ENCODE assay signal across 28 cellular contexts in genomic region chr1:61647142-61647541, GRCh38.
"Had no signal": no experiment of that assay in that cellular context is flagged by ENCODE, and none has a peak within 500 bp of the region (broad histone marks: within the 10 kb centered on the region; RNA-seq: fewer than 3 reads in every experiment).

No MANE protein-coding gene starts in this region.

- H3K4me1 Mint-ChIP-seq: immature natural killer cell; naive thymus-derived CD8-positive, alpha-beta T cell; nephron progenitor cell; neural progenitor cell; stimulated activated memory B cell treated with anti-CD40 and anti-IgM and Interleukin-4, amounts not matched to agents 10 μg/mL and 1 μg/mL and 100 μg/mL, for 72 hours; stimulated activated naive CD8-positive, alpha-beta T cell treated with anti-CD3 and anti-CD28 coated beads, Interleukin-15, amount 100 ng/mL, for 72 hours had no signal

- H3K36me3 Mint-ChIP-seq: immature natural killer cell; naive thymus-derived CD8-positive, alpha-beta T cell; neural progenitor cell; stimulated activated memory B cell treated with anti-CD40 and anti-IgM and Interleukin-4, amounts not matched to agents 10 μg/mL and 1 μg/mL and 100 μg/mL, for 72 hours; type B pancreatic cell had no signal

- H3K9me3 Mint-ChIP-seq: immature natural killer cell; naive thymus-derived CD8-positive, alpha-beta T cell; nephron progenitor cell; neural progenitor cell; stimulated activated memory B cell treated with anti-CD40 and anti-IgM and Interleukin-4, amounts not matched to agents 10 μg/mL and 1 μg/mL and 100 μg/mL, for 72 hours; stimulated activated naive CD8-positive, alpha-beta T cell treated with anti-CD3 and anti-CD28 coated beads, Interleukin-15, amount 100 ng/mL, for 72 hours; type B pancreatic cell had no signal

- H3K4me3 Mint-ChIP-seq: immature natural killer cell; naive thymus-derived CD8-positive, alpha-beta T cell; nephron progenitor cell; neural progenitor cell; stimulated activated memory B cell treated with anti-CD40 and anti-IgM and Interleukin-4, amounts not matched to agents 10 μg/mL and 1 μg/mL and 100 μg/mL, for 72 hours; stimulated activated naive CD8-positive, alpha-beta T cell treated with anti-CD3 and anti-CD28 coated beads, Interleukin-15, amount 100 ng/mL, for 72 hours; type B pancreatic cell had no signal

- H3K27ac ChIP-seq: left ventricle myocardium inferior, neural progenitor cell, neutrophil, prostate gland, sigmoid colon, tibial nerve, uterus had no signal

- H2AFZ ChIP-seq: neural progenitor cell had no signal

- H3K4me1 ChIP-seq: neural progenitor cell had no signal

- H3K27me3 ChIP-seq: neural progenitor cell, neutrophil, sigmoid colon, tibial nerve, uterus had no signal

- ATAC-seq: naive thymus-derived CD8-positive, alpha-beta T cell; right cardiac atrium; stimulated activated memory B cell treated with anti-CD40 and anti-IgM and Interleukin-4, amounts not matched to agents 10 μg/mL and 1 μg/mL and 100 μg/mL, for 72 hours; stimulated activated naive CD8-positive, alpha-beta T cell treated with anti-CD3 and anti-CD28 coated beads, Interleukin-15, amount 100 ng/mL, for 72 hours had no signal

- H3K4me3 ChIP-seq: left ventricle myocardium inferior, lung, neural progenitor cell, prostate gland, sigmoid colon, smooth muscle cell, tibial nerve, uterus had no signal

- H3K9me3 ChIP-seq: left ventricle myocardium inferior, neutrophil, prostate gland, sigmoid colon, tibial nerve, uterus had no signal

- H3K27ac Mint-ChIP-seq: immature natural killer cell; nephron progenitor cell; neural progenitor cell; stimulated activated memory B cell treated with anti-CD40 and anti-IgM and Interleukin-4, amounts not matched to agents 10 μg/mL and 1 μg/mL and 100 μg/mL, for 72 hours; stimulated activated naive CD8-positive, alpha-beta T cell treated with anti-CD3 and anti-CD28 coated beads, Interleukin-15, amount 100 ng/mL, for 72 hours; type B pancreatic cell had no signal

- DNase-seq: hypothalamus; immature natural killer cell; kidney; left ventricle myocardium inferior; midbrain; naive thymus-derived CD8-positive, alpha-beta T cell; nephron progenitor cell; occipital lobe; retina; right cardiac atrium; sigmoid colon; stimulated activated CD4-positive, alpha-beta T cell treated with anti-CD3 and anti-CD28 coated beads, Interleukin-1b, Interleukin-23, amount 100 ng/mL, for 48 hours; stimulated activated CD4-positive, alpha-beta T cell treated with anti-CD3 and anti-CD28 coated beads, Interleukin-2, amount 100 ng/mL, for 48 hours; stimulated activated CD4-positive, alpha-beta T cell treated with anti-CD3 and anti-CD28 coated beads, Interleukin-4, amount 100 ng/mL, for 4 hours; stimulated activated CD8-positive, alpha-beta memory T cell treated with anti-CD3 and anti-CD28 coated beads, Interleukin-4, amount 100 ng/mL, for 48 hours; stimulated activated naive CD4-positive, alpha-beta T cell treated with Interleukin-2 at 50 U/mL for 16 hours; stimulated activated naive CD8-positive, alpha-beta T cell treated with anti-CD3 and anti-CD28 coated beads, Interleukin-15, amount 100 ng/mL, for 72 hours; substantia nigra; uterus had no signal

- FAIRE-seq: islet of Langerhans, kidney had no signal

- H3K4me2 ChIP-seq: neural progenitor cell, smooth muscle cell had no signal

- H3K27me3 Mint-ChIP-seq: stimulated activated naive CD8-positive, alpha-beta T cell treated with anti-CD3 and anti-CD28 coated beads, Interleukin-15, amount 100 ng/mL, for 72 hours; type B pancreatic cell had no signal

- H3K36me3 ChIP-seq: left ventricle myocardium inferior, neural progenitor cell, neutrophil, prostate gland, sigmoid colon, tibial nerve, uterus had no signal
